In genomic region chr13:42735011-42735410, GRCh38 we compare ENCODE assay signal across 28 cellular contexts. TPM values are rescaled to one million over a fixed set of nuclear protein-coding genes. Genes with fewer than 3 reads are reported as not detected.
"Had no signal": no experiment of that assay in that cellular context is flagged by ENCODE, and none has a peak within 500 bp of the region (broad histone marks: within the 10 kb centered on the region; RNA-seq: fewer than 3 reads in every experiment).

No MANE protein-coding gene starts in this region.

- H3K36me3 ChIP-seq: gastrocnemius medialis, left lung, uterus had no signal

- H3K4me1 ChIP-seq: gastrocnemius medialis, left lung, testis, uterus had no signal

- DNase-seq: activated CD4-positive, alpha-beta memory T cell treated with anti-CD3 and anti-CD28 coated beads, Interleukin-2, amount 10 ng/mL, durations not matched to agents 7 days and 5 days; activated CD4-positive, alpha-beta T cell treated with anti-CD3 and anti-CD28 coated beads for 48 hours; activated effector memory CD4-positive, alpha-beta T cell treated with anti-CD3 and anti-CD28 coated beads, Interleukin-2, amount 50 U/mL, for 16 hours; activated naive CD4-positive, alpha-beta T cell treated with anti-CD3 and anti-CD28 coated beads, Interleukin-2, amount 10 ng/mL, durations not matched to agents 7 days and 5 days; activated naive CD8-positive, alpha-beta T cell treated with anti-CD3 and anti-CD28 coated beads, Interleukin-2, amount 50 U/mL, for 24 hours; activated T-cell treated with anti-CD3 and anti-CD28 coated beads, Interleukin-2, amount 50 U/mL, for 72 hours; anterior cingulate cortex; body of pancreas; effector CD4-positive, alpha-beta T cell; gastrocnemius medialis; hippocampal formation; kidney glomerular epithelial cell; left lung; naive B cell; stimulated activated CD4-positive, alpha-beta T cell treated with anti-CD3 and anti-CD28 coated beads, Interleukin-2, amount 100 ng/mL, for 48 hours; stimulated activated CD8-positive, alpha-beta memory T cell treated with anti-CD3 and anti-CD28 coated beads, Interleukin-4, amount 100 ng/mL, for 48 hours; stimulated activated naive B cell treated with anti-CD40 and anti-IgM and Interleukin-4, amounts not matched to agents 10 μg/mL and 1 μg/mL and 100 μg/mL, for 72 hours; testis; uterus had no signal

- H3K27ac Mint-ChIP-seq: activated CD4-positive, alpha-beta memory T cell treated with anti-CD3 and anti-CD28 coated beads, Interleukin-2, amount 10 ng/mL, durations not matched to agents 7 days and 5 days; activated naive CD4-positive, alpha-beta T cell treated with anti-CD3 and anti-CD28 coated beads, Interleukin-2, amount 10 ng/mL, durations not matched to agents 7 days and 5 days; activated naive CD8-positive, alpha-beta T cell treated with anti-CD3 and anti-CD28 coated beads, Interleukin-2, amount 50 U/mL, for 24 hours; activated T-cell treated with anti-CD3 and anti-CD28 coated beads, Interleukin-2, amount 50 U/mL, for 72 hours; dendritic cell treated with granulocyte-macrophage colony-stimulating factor and Interleukin-4, amounts not matched to agents 40 ng/mL and 50 ng/mL, for 4 days; naive B cell; progenitor cell of endocrine pancreas had no signal

- H3K9me3 ChIP-seq: body of pancreas, gastrocnemius medialis, left lung, testis, uterus had no signal

- H3K36me3 Mint-ChIP-seq: activated naive CD4-positive, alpha-beta T cell treated with anti-CD3 and anti-CD28 coated beads, Interleukin-2, amount 10 ng/mL, durations not matched to agents 7 days and 5 days; naive B cell; stimulated activated naive B cell treated with anti-CD40 and anti-IgM and Interleukin-4, amounts not matched to agents 10 μg/mL and 1 μg/mL and 100 μg/mL, for 72 hours had no signal

- H3K27me3 Mint-ChIP-seq: activated naive CD4-positive, alpha-beta T cell treated with anti-CD3 and anti-CD28 coated beads, Interleukin-2, amount 10 ng/mL, durations not matched to agents 7 days and 5 days; progenitor cell of endocrine pancreas; stimulated activated naive B cell treated with anti-CD40 and anti-IgM and Interleukin-4, amounts not matched to agents 10 μg/mL and 1 μg/mL and 100 μg/mL, for 72 hours had no signal

- H3K9me3 Mint-ChIP-seq: activated CD4-positive, alpha-beta memory T cell treated with anti-CD3 and anti-CD28 coated beads, Interleukin-2, amount 10 ng/mL, durations not matched to agents 7 days and 5 days; activated naive CD4-positive, alpha-beta T cell treated with anti-CD3 and anti-CD28 coated beads, Interleukin-2, amount 10 ng/mL, durations not matched to agents 7 days and 5 days; activated naive CD8-positive, alpha-beta T cell treated with anti-CD3 and anti-CD28 coated beads, Interleukin-2, amount 50 U/mL, for 24 hours; dendritic cell treated with granulocyte-macrophage colony-stimulating factor and Interleukin-4, amounts not matched to agents 40 ng/mL and 50 ng/mL, for 4 days; neural crest cell had no signal

- H3K4me3 ChIP-seq: body of pancreas, gastrocnemius medialis, left lung, lung, testis, uterus had no signal

- H3K27ac ChIP-seq: body of pancreas, gastrocnemius medialis, testis, uterus had no signal

- H3K27me3 ChIP-seq: body of pancreas, gastrocnemius medialis, left lung, testis, uterus had no signal

- ATAC-seq: activated naive CD8-positive, alpha-beta T cell treated with anti-CD3 and anti-CD28 coated beads, Interleukin-2, amount 50 U/mL, for 24 hours; activated T-cell treated with anti-CD3 and anti-CD28 coated beads, Interleukin-2, amount 50 U/mL, for 72 hours; body of pancreas; gastrocnemius medialis; left lung; stimulated activated naive B cell treated with anti-CD40 and anti-IgM and Interleukin-4, amounts not matched to agents 10 μg/mL and 1 μg/mL and 100 μg/mL, for 72 hours had no signal

- H3K4me1 Mint-ChIP-seq: activated CD4-positive, alpha-beta memory T cell treated with anti-CD3 and anti-CD28 coated beads, Interleukin-2, amount 10 ng/mL, durations not matched to agents 7 days and 5 days; activated naive CD4-positive, alpha-beta T cell treated with anti-CD3 and anti-CD28 coated beads, Interleukin-2, amount 10 ng/mL, durations not matched to agents 7 days and 5 days; activated naive CD8-positive, alpha-beta T cell treated with anti-CD3 and anti-CD28 coated beads, Interleukin-2, amount 50 U/mL, for 24 hours; naive B cell; neural crest cell; stimulated activated naive B cell treated with anti-CD40 and anti-IgM and Interleukin-4, amounts not matched to agents 10 μg/mL and 1 μg/mL and 100 μg/mL, for 72 hours had no signal

- H3K4me3 Mint-ChIP-seq: activated CD4-positive, alpha-beta memory T cell treated with anti-CD3 and anti-CD28 coated beads, Interleukin-2, amount 10 ng/mL, durations not matched to agents 7 days and 5 days; activated naive CD4-positive, alpha-beta T cell treated with anti-CD3 and anti-CD28 coated beads, Interleukin-2, amount 10 ng/mL, durations not matched to agents 7 days and 5 days; activated naive CD8-positive, alpha-beta T cell treated with anti-CD3 and anti-CD28 coated beads, Interleukin-2, amount 50 U/mL, for 24 hours; activated T-cell treated with anti-CD3 and anti-CD28 coated beads, Interleukin-2, amount 50 U/mL, for 72 hours; dendritic cell treated with granulocyte-macrophage colony-stimulating factor and Interleukin-4, amounts not matched to agents 40 ng/mL and 50 ng/mL, for 4 days; naive B cell; neural crest cell; stimulated activated naive B cell treated with anti-CD40 and anti-IgM and Interleukin-4, amounts not matched to agents 10 μg/mL and 1 μg/mL and 100 μg/mL, for 72 hours had no signal

RNA-seq across cellular contexts. Expression of gene FAM216B, which starts 46.4 kb away (rescaled TPM):
- total RNA-seq: activated CD4-positive, alpha-beta memory T cell treated with anti-CD3 and anti-CD28 coated beads, Interleukin-2, amount 10 ng/mL, durations not matched to agents 7 days and 5 days; activated T-cell treated with anti-CD3 and anti-CD28 coated beads, Interleukin-2, amount 50 U/mL, for 72 hours; chondrocyte; gastrocnemius medialis; mesenteric fat pad; mucosa of gallbladder; neural crest cell; osteocyte; progenitor cell of endocrine pancreas had no signal
- polyA plus RNA-seq: esophagus had no signal
